2 cellular contexts compared by ENCODE assay signal in the genomic region with DNA sequence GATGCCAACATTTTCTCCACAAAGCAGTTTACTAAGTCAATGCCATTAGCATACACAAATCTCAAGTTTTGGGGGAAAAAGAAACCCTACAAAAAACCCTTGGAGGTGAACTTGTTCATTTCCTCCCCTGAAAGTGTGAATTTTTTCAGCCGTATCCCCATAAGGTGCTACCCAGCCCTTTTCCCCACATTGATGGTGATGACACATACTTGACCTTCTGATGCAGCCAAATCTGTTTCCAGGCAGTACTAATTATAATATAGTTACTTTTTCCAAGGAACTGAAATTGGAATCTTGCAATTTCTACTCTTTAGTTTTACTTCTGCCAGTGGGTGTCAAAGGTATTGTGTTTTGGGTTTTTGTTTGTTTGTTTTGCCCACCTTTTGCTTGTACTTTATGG.
TF ChIP-seq lines count a peak whose summit lies in the region.

No MANE protein-coding gene starts in this region.

TF ChIP-seq in IMR-90, 13 proteins besides CTCF, POLR2A, EP300 and RAD21:
- TF ChIP-seq, protein P1, sequence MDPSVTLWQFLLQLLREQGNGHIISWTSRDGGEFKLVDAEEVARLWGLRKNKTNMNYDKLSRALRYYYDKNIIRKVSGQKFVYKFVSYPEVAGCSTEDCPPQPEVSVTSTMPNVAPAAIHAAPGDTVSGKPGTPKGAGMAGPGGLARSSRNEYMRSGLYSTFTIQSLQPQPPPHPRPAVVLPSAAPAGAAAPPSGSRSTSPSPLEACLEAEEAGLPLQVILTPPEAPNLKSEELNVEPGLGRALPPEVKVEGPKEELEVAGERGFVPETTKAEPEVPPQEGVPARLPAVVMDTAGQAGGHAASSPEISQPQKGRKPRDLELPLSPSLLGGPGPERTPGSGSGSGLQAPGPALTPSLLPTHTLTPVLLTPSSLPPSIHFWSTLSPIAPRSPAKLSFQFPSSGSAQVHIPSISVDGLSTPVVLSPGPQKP (IDR thresholded peaks at IDR 0.05; ENCODE audit: borderline replicate concordance, low read depth, low read length): no peak
- TF ChIP-seq MXI1 (IDR thresholded peaks at IDR 0.05; ENCODE audit: borderline replicate concordance, low read depth, low read length): no peak
- no peak for TF ChIP-seq RFX5 (IDR thresholded peaks at IDR 0.05; ENCODE audit: low read depth, low read length)
- TF ChIP-seq RCOR1 (IDR thresholded peaks at IDR 0.05; ENCODE audit: insufficient replicate concordance, low read length): no peak
- no peak for TF ChIP-seq FOS (IDR thresholded peaks at IDR 0.05; ENCODE audit: low read depth, low read length)
- no peak for TF ChIP-seq CEBPB (IDR thresholded peaks at IDR 0.05; ENCODE audit: low read depth, low read length)
- no peak for TF ChIP-seq CHD1 (IDR thresholded peaks at IDR 0.05; ENCODE audit: low read depth, low read length)
- TF ChIP-seq MAZ (IDR thresholded peaks at IDR 0.05; ENCODE audit: borderline replicate concordance, low read depth, low read length): no peak
- TF ChIP-seq USF2 (IDR thresholded peaks at IDR 0.05; ENCODE audit: low read depth, low read length): no peak
- TF ChIP-seq MAFK (IDR thresholded peaks at IDR 0.05; ENCODE audit: low read depth, low read length): no peak
- TF ChIP-seq SMC3 (IDR thresholded peaks at IDR 0.05; ENCODE audit: low read depth, low read length): no peak
- TF ChIP-seq NFE2L2 (IDR thresholded peaks at IDR 0.05; ENCODE audit: low read depth, low read length): no peak
- no peak for TF ChIP-seq BHLHE40 (IDR thresholded peaks at IDR 0.05; ENCODE audit: low read depth, low read length)

TF ChIP-seq in HepG2, 621 proteins besides CTCF, POLR2A, EP300 and RAD21:
- TF ChIP-seq ZNF337 (CRISPR knock-in tag; IDR thresholded peaks at IDR 0.05; ENCODE audit: borderline replicate concordance, low read depth): no peak
- TF ChIP-seq ZNF276 (CRISPR knock-in tag; IDR thresholded peaks at IDR 0.05; ENCODE audit: low read depth): no peak
- no peak for TF ChIP-seq ADNP (CRISPR knock-in tag; IDR thresholded peaks at IDR 0.05)
- TF ChIP-seq, protein P2, sequence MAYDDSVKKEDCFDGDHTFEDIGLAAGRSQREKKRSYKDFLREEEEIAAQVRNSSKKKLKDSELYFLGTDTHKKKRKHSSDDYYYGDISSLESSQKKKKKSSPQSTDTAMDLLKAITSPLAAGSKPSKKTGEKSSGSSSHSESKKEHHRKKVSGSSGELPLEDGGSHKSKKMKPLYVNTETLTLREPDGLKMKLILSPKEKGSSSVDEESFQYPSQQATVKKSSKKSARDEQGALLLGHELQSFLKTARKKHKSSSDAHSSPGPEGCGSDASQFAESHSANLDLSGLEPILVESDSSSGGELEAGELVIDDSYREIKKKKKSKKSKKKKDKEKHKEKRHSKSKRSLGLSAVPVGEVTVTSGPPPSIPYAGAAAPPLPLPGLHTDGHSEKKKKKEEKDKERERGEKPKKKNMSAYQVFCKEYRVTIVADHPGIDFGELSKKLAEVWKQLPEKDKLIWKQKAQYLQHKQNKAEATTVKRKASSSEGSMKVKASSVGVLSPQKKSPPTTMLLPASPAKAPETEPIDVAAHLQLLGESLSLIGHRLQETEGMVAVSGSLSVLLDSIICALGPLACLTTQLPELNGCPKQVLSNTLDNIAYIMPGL (CRISPR knock-in tag; IDR thresholded peaks at IDR 0.05; ENCODE audit: borderline replicate concordance in 1 of 2, low read depth in 1 of 2): no peak
- no peak for TF ChIP-seq POLR2AphosphoS5 (IDR thresholded peaks at IDR 0.05; ENCODE audit: low read depth, low read length)
- no peak for TF ChIP-seq HDAC1 (CRISPR knock-in tag; IDR thresholded peaks at IDR 0.05)
- no peak for TF ChIP-seq ZMAT5 (CRISPR knock-in tag; IDR thresholded peaks at IDR 0.05; ENCODE audit: borderline replicate concordance, low read depth)
- TF ChIP-seq ZMYM3 (CRISPR knock-in tag; IDR thresholded peaks at IDR 0.05): no peak
- TF ChIP-seq NR2C2 (CRISPR knock-in tag; IDR thresholded peaks at IDR 0.05; ENCODE audit: borderline replicate concordance): no peak
- no peak for TF ChIP-seq KLF16 (CRISPR knock-in tag; IDR thresholded peaks at IDR 0.05)
- TF ChIP-seq ZFP37 (CRISPR knock-in tag; IDR thresholded peaks at IDR 0.05; ENCODE audit: borderline replicate concordance): no peak
- TF ChIP-seq RXRA (CRISPR knock-in tag; IDR thresholded peaks at IDR 0.05): no peak
- no peak for TF ChIP-seq MAF1 (CRISPR knock-in tag; IDR thresholded peaks at IDR 0.05; ENCODE audit: borderline replicate concordance)
- no peak for TF ChIP-seq ZSCAN12 (CRISPR knock-in tag; IDR thresholded peaks at IDR 0.05)
- TF ChIP-seq HNRNPLL (IDR thresholded peaks at IDR 0.05; ENCODE audit: low read depth, low read length, poor library complexity, severe bottlenecking): no peak
- TF ChIP-seq WIZ (CRISPR knock-in tag; IDR thresholded peaks at IDR 0.05): no peak
- no peak for TF ChIP-seq ZMYM2 (CRISPR knock-in tag; IDR thresholded peaks at IDR 0.05)
TF ChIP-seq in HepG2: peak in this region for 0.
